28 cellular contexts compared by ENCODE assay signal in genomic region chr20:47079047-47079446, GRCh38.
"Had no signal": no experiment of that assay in that cellular context is flagged by ENCODE, and none has a peak within 500 bp of the region (broad histone marks: within the 10 kb centered on the region; RNA-seq: fewer than 3 reads in every experiment).

No MANE protein-coding gene starts in this region.

- H3K4me3 ChIP-seq: colonic mucosa, coronary artery, dorsolateral prefrontal cortex, esophagus muscularis mucosa, esophagus squamous epithelium, gastrocnemius medialis, gastroesophageal sphincter, heart left ventricle, heart right ventricle had no signal

- ATAC-seq: effector memory CD8-positive, alpha-beta T cell; esophagus mucosa; foreskin keratinocyte; gastrocnemius medialis; gastroesophageal sphincter; heart left ventricle; heart right ventricle had no signal

- DNase-seq: colonic mucosa; cortex of kidney; dermis blood vessel endothelial cell; dorsolateral prefrontal cortex; effector CD4-positive, alpha-beta T cell; effector CD8-positive, alpha-beta T cell; effector memory CD4-positive, alpha-beta T cell; effector memory CD8-positive, alpha-beta T cell; endodermal cell; erythroblast; esophagus squamous epithelium; foreskin fibroblast; foreskin keratinocyte; foreskin melanocyte; gastrocnemius medialis; glutamatergic neuron; head of caudate nucleus; heart left ventricle; heart right ventricle had no signal

- H3K27ac ChIP-seq: colonic mucosa, coronary artery, dorsolateral prefrontal cortex, epithelial cell of prostate, esophagus muscularis mucosa, esophagus squamous epithelium, foreskin keratinocyte, gastrocnemius medialis, gastroesophageal sphincter, heart left ventricle, heart right ventricle had no signal

- H3K36me3 ChIP-seq: colonic mucosa, gastrocnemius medialis, gastroesophageal sphincter, heart left ventricle, heart right ventricle had no signal

- H3K9me3 ChIP-seq: colonic mucosa, gastrocnemius medialis had no signal

- H3K27me3 ChIP-seq: colonic mucosa, esophagus muscularis mucosa, esophagus squamous epithelium, foreskin keratinocyte, gastrocnemius medialis, heart left ventricle had no signal

- FAIRE-seq: colon, endometrium, endothelial cell of umbilical vein, frontal cortex had no signal

- H3K4me1 ChIP-seq: colonic mucosa, esophagus muscularis mucosa, esophagus squamous epithelium, foreskin keratinocyte, gastrocnemius medialis, gastroesophageal sphincter, heart left ventricle, heart right ventricle had no signal
